Comparison of ENCODE assay signal across 1 cellular context in genomic region chr16:9033125-9033830, GRCh38.
TF ChIP-seq lines count a peak whose summit lies in the region.

No MANE protein-coding gene starts in this region.

TF ChIP-seq in H1, 55 proteins besides CTCF, POLR2A, EP300 and RAD21 (continued from another document):
- no peak for TF ChIP-seq HDAC6 (IDR thresholded peaks at IDR 0.05; ENCODE audit: low read depth, low read length)
- no peak for TF ChIP-seq BACH1 (IDR thresholded peaks at IDR 0.05; ENCODE audit: low read length)
- TF ChIP-seq RBBP5 (IDR thresholded peaks at IDR 0.05; ENCODE audit: borderline replicate concordance, low read depth, low read length) = no peak
- TF ChIP-seq SRF (IDR thresholded peaks at IDR 0.05; ENCODE audit: low read depth, low read length) = no peak
- no peak for TF ChIP-seq NRF1 (IDR thresholded peaks at IDR 0.05; ENCODE audit: low read depth, low read length)
- no peak for TF ChIP-seq CREB1 (IDR thresholded peaks at IDR 0.05)
- no peak for TF ChIP-seq RNF2 (IDR thresholded peaks at IDR 0.05; ENCODE audit: borderline replicate concordance, low read depth, low read length, missing control alignments, poor library complexity, severe bottlenecking)
- TF ChIP-seq EZH2 (IDR thresholded peaks at IDR 0.05; ENCODE audit: low read depth, low read length, severe bottlenecking) = no peak
- no peak for TF ChIP-seq CHD1 (IDR thresholded peaks at IDR 0.05; ENCODE audit: low read depth, low read length)
- no peak for TF ChIP-seq SUZ12 (IDR thresholded peaks at IDR 0.05; ENCODE audit: low read length)
TF ChIP-seq in H1: peak in this region for 0.
